Comparison of ENCODE assay signal across 31 cellular contexts in the genomic region with DNA sequence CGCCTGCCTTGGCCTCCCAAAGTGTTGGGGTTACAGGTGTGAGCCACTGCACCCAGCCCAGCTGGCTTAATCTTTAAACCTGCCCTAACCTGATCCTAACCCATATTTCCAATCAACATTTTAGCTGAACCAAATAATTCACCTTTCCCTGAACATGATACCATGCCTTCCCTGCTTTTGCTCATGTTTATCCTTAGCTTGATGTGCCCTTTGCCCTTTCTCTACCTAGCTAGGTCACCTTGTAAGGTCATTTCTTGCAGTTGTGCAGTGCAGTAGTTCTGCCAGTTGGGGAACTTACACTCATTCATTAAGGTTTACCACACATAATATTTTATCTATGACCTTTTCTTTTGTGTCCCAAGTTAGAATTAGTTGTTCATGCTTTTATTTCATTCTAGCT.
"Had no signal": no experiment of that assay in that cellular context is flagged by ENCODE, and none has a peak within 500 bp of the region (broad histone marks: within the 10 kb centered on the region; RNA-seq: fewer than 3 reads in every experiment).

No MANE protein-coding gene starts in this region.

- H3K27me3 ChIP-seq: ascending aorta, body of pancreas had no signal

- H3K27me3 Mint-ChIP-seq: activated CD4-positive, alpha-beta T cell treated with anti-CD3 and anti-CD28 coated beads for 36 hours; activated naive CD4-positive, alpha-beta T cell treated with anti-CD3 and anti-CD28 coated beads, Interleukin-2, amount 50 U/mL, for 24 hours; activated T-cell treated with anti-CD3 and anti-CD28 coated beads, Interleukin-2, amount 50 U/mL, for 24 hours had no signal

- DNase-seq: activated CD4-positive, alpha-beta T cell treated with anti-CD3 and anti-CD28 coated beads for 36 hours; activated CD4-positive, alpha-beta T cell treated with anti-CD3 and anti-CD28 coated beads, Interleukin-2, amount 50 U/mL, for 1 hour; activated CD8-positive, alpha-beta memory T cell treated with anti-CD3 and anti-CD28 coated beads, Interleukin-2, amount 50 U/mL, for 48 hours; activated CD8-positive, alpha-beta T cell treated with anti-CD3 and anti-CD28 coated beads, Interleukin-2, amount 10 ng/mL, durations not matched to agents 7 days and 5 days; activated effector memory CD4-positive, alpha-beta T cell treated with Interleukin-2 at 50 U/mL for 16 hours; activated naive CD4-positive, alpha-beta T cell; activated T-cell treated with anti-CD3 and anti-CD28 coated beads, Interleukin-2, amount 50 U/mL, for 24 hours; body of pancreas; central memory CD4-positive, alpha-beta T cell; Kasumi-1; MV-4-11; NCI-H1092 treated with DMSO at 0.1 percent for 48 hours; NCI-H1436; NCI-H1694 treated with DMSO at 0.1 percent for 48 hours; NCI-H2029 treated with DMSO at 0.1 percent for 48 hours; NCI-H345; NCI-H510A; NCI-H526 treated with DMSO at 0.1 percent for 48 hours; NCI-H82; NK-92 treated with Interleukin-12 subunit alpha and Interleukin-12 subunit beta, amount 100 ng/mL, for 24 hours; OCI-M1; RPMI8226; SK-N-SH; T-helper 1 cell; WERI-Rb-1 had no signal

- H3K9me3 Mint-ChIP-seq: activated naive CD4-positive, alpha-beta T cell treated with anti-CD3 and anti-CD28 coated beads, Interleukin-2, amount 50 U/mL, for 24 hours; activated T-cell treated with anti-CD3 and anti-CD28 coated beads, Interleukin-2, amount 50 U/mL, for 24 hours; activated T-helper 1 cell treated with anti-CD3 and anti-CD28 coated beads, Interleukin-12 subunit alpha, Interleukin-12 subunit beta, Interleukin-2, Interleukin-4 antibody, amounts not matched to agents 30 ng/mL and 10 ng/mL and 1 ng/mL, durations not matched to agents 14 hours and 24 hours and 36 hours had no signal

- H3K4me3 Mint-ChIP-seq: activated CD4-positive, alpha-beta T cell treated with anti-CD3 and anti-CD28 coated beads for 36 hours; activated CD8-positive, alpha-beta T cell treated with anti-CD3 and anti-CD28 coated beads, Interleukin-2, amount 10 ng/mL, durations not matched to agents 7 days and 5 days; activated naive CD4-positive, alpha-beta T cell treated with anti-CD3 and anti-CD28 coated beads, Interleukin-2, amount 50 U/mL, for 24 hours; activated T-cell treated with anti-CD3 and anti-CD28 coated beads, Interleukin-2, amount 50 U/mL, for 24 hours; activated T-helper 1 cell treated with anti-CD3 and anti-CD28 coated beads, Interleukin-12 subunit alpha, Interleukin-12 subunit beta, Interleukin-2, Interleukin-4 antibody, amounts not matched to agents 30 ng/mL and 10 ng/mL and 1 ng/mL, durations not matched to agents 14 hours and 24 hours and 36 hours had no signal

- H3K4me3 ChIP-seq: ascending aorta, body of pancreas had no signal

- H3K27ac ChIP-seq: ascending aorta, body of pancreas, WERI-Rb-1 had no signal

- H3K9ac ChIP-seq: SK-N-SH had no signal

- H3K9me3 ChIP-seq: ascending aorta, body of pancreas, SK-N-SH had no signal

- H3K27ac Mint-ChIP-seq: activated CD4-positive, alpha-beta T cell treated with anti-CD3 and anti-CD28 coated beads for 36 hours; activated CD8-positive, alpha-beta T cell treated with anti-CD3 and anti-CD28 coated beads, Interleukin-2, amount 10 ng/mL, durations not matched to agents 7 days and 5 days; activated naive CD4-positive, alpha-beta T cell treated with anti-CD3 and anti-CD28 coated beads, Interleukin-2, amount 50 U/mL, for 24 hours; activated T-cell treated with anti-CD3 and anti-CD28 coated beads, Interleukin-2, amount 50 U/mL, for 24 hours; activated T-helper 1 cell treated with anti-CD3 and anti-CD28 coated beads, Interleukin-12 subunit alpha, Interleukin-12 subunit beta, Interleukin-2, Interleukin-4 antibody, amounts not matched to agents 30 ng/mL and 10 ng/mL and 1 ng/mL, durations not matched to agents 14 hours and 24 hours and 36 hours had no signal

- FAIRE-seq: bronchial epithelial cell had no signal

- ATAC-seq: activated CD4-positive, alpha-beta T cell treated with anti-CD3 and anti-CD28 coated beads for 36 hours; activated CD8-positive, alpha-beta T cell treated with anti-CD3 and anti-CD28 coated beads, Interleukin-2, amount 10 ng/mL, durations not matched to agents 7 days and 5 days; body of pancreas; Panc1; Right ventricle myocardium inferior had no signal

- H3K4me2 ChIP-seq: SK-N-SH had no signal
